8 cellular contexts compared by ENCODE assay signal in the genomic region with DNA sequence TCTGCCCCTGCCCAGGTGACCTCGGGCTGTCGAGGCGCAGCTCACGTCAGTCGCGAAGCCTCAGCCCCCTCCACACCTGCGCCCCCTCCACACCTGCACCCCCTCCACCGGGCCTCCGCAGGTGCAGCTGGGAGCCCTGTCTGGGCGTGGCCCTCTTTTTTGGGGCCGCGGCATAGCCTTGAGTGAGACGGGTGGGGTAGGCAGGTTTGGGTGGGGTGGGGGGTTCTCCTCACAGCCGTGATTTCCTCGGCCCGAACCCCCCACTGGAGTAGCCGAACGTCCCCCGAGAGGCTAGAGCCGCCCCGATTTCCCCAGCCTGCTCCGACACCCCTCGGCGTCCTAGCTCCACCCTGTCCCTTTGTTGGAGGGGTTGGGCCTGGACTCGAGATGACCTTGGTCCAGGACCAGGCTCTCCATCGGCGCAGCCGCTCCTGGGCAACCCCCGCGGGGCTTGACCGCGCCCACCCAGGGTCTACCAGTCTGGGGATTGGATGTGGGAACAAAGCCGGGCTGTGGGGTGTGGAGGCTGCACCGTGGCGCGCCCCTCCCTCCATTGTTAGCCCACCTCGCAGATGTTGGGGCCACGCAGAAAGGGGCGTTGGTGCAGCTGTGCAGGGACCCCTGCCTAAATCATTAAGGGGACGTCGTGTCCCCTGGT. TPM values are rescaled to one million over a fixed set of nuclear protein-coding genes. Genes with fewer than 3 reads are reported as not detected.
A peak's percentile ranks its signal among the peaks of the same experiment; 100 is the strongest.
DNase-seq lines count a peak whose midpoint lies in the region; ATAC-seq and TF ChIP-seq lines count a peak whose summit lies in the region.

No MANE protein-coding gene starts in this region.

- no peaks in the 10 kb centered on the region for H3K9me2 ChIP-seq in PC-9 (ENCODE audit: insufficient read depth)

- peaks cover 7% of the 10 kb centered on the region; the same call in 1 of the 2 replicates for H4K20me1 ChIP-seq in PC-9 (ENCODE audit: insufficient read depth)

- TF ChIP-seq POLR2A in spleen (IDR thresholded peaks at IDR 0.05) = no peak

- H3K27ac ChIP-seq in PC-9 = no peak overlapping the region
- peak overlapping the region in 1 of 8 donors; percentile 84 for H3K27ac ChIP-seq in spleen

- intact Hi-C loops in PC-9 (cut with micrococcal nuclease; ENCODE audit: unreplicated experiment) = loop anchor here (5.0 to 10.0 kb wide), 2 partner anchors 121 to 221 kb away; partner anchors contain the start of gene SPATA2L
- intact Hi-C loops in spleen (cut with DNase I; ENCODE audit: low total_unique reads) = no loop called here

- POLR2A ChIA-PET in PC-9 (lab: Charles Lee; ENCODE audit: unreplicated experiment) = no interaction called here

- peak overlapping the region; percentile 28; the same call in 1 of the 2 replicates for H2AFZ ChIP-seq in PC-9

- H3K4me1 ChIP-seq in PC-9 (replicated peaks; ENCODE audit: insufficient read depth) (peaks cover 32% of the 10 kb centered on the region), spleen (peaks cover 33 to 83% (median 72%) of the 10 kb centered on the region in 6 donors)

- DNase-seq in DMS79 (lab: John Stamatoyannopoulos, UW) (peak; percentile 10), DMS79 treated with DMSO at 0.1 percent for 48 hours (lab: John Stamatoyannopoulos, UW) (no peak), PC-9 (no peak), foreskin fibroblast (no peak), spleen (no peak), dedifferentiated amniotic fluid mesenchymal stem cell (ENCODE audit: extremely low spot score) (no peak), HuH-7 (ENCODE audit: low spot score) (no peak)

- TF ChIP-seq CTCF in PC-9 (conservative IDR thresholded peaks at IDR 0.05) = no peak
- TF ChIP-seq CTCF in foreskin fibroblast (IDR thresholded peaks at IDR 0.05; ENCODE audit: low read depth, low read length) = no peak
- no peak for TF ChIP-seq CTCF in spleen (IDR thresholded peaks at IDR 0.05 in 8 of 11, conservative IDR thresholded peaks at IDR 0.05 in 3 of 11)

- H3K9me3 ChIP-seq in PC-9 (ENCODE audit: insufficient read depth, low read depth) (no peaks in the 10 kb centered on the region), spleen (no peaks in the 10 kb centered on the region)

- 4 to 5% (median 5%) methylated on average over 13 to 41 of the region's 41 CpGs for WGBS in spleen, 5 donors

- peaks cover 27% of the 10 kb centered on the region; the same call in 1 of the 2 replicates for H3F3A ChIP-seq in PC-9 (ENCODE audit: insufficient read depth, low read depth)

- peak overlapping the region; percentile 97 for H3K4me2 ChIP-seq in PC-9

- no peaks in the 10 kb centered on the region for H3K36me3 ChIP-seq in PC-9 (ENCODE audit: low read depth)
- H3K36me3 ChIP-seq in spleen = no peaks in the 10 kb centered on the region

- H3K4me3 ChIP-seq in PC-9 = peak overlapping the region; percentile 72; the same call in 1 of the 2 replicates
- peak overlapping the region; percentile 58 to 80 for H3K4me3 ChIP-seq in foreskin fibroblast (ENCODE audit: low read depth in 1 of 2, low read length in 2 of 2)
- peak overlapping the region; percentile 30 to 75 (median 52) for H3K4me3 ChIP-seq in spleen

- CTCF ChIA-PET in PC-9 (lab: Charles Lee) = no interaction called here

- ATAC-seq in HG03280 (IDR thresholded peaks at IDR 0.05; ENCODE audit: unreplicated experiment) = no peak

- H3K27me3 ChIP-seq in PC-9 (ENCODE audit: insufficient read depth, low read depth) (no peaks in the 10 kb centered on the region), spleen (replicated peaks in 1 of 7) (peaks cover 3 to 100% (median 90%) of the 10 kb centered on the region in 7 donors)

- H3K79me2 ChIP-seq in PC-9 (ENCODE audit: low read depth) = no peaks in the 10 kb centered on the region

- TSS peak; percentile 39 for BruUV-seq in PC-9 (replicated peaks; lab: Mats Ljungman, UMichigan)

RNA-seq across cellular contexts. Expression of gene TUBB3, which starts 0.6 kb away (rescaled TPM):
- total RNA-seq in PC-9 (2021) (79.6 and 105 TPM in 2 replicates), spleen (1 to 10 TPM in 3 of 7 donors, under 1 TPM in 2, not detected in 2; 0.43 to 2.4 (median 1.4) TPM)
- 1 to 10 TPM in 1 of 3 donors, under 1 TPM in 2; 0.41 to 4.3 (median 0.80) TPM for polyA plus RNA-seq in spleen

RNA-seq across cellular contexts. Expression of gene MC1R, which starts 5.1 kb away (rescaled TPM):
- total RNA-seq in PC-9 (2021) = 34.3 and 45.2 TPM in 2 replicates
- 10 to 100 TPM in 1 of 7 donors, 1 to 10 TPM in 6; 3.0 to 12.5 (median 7.8) TPM for total RNA-seq in spleen
- 1 to 10 TPM; 2.4 to 3.2 (median 2.6) TPM for polyA plus RNA-seq in spleen

RNA-seq across cellular contexts. Expression of gene DEF8, which starts 24.8 kb away (rescaled TPM):
- total RNA-seq in PC-9 (2021) (59.6 and 66.9 TPM in 2 replicates), spleen (100 to 1,000 TPM in 1 of 7 donors, 10 to 100 TPM in 6; 55.3 to 104 (median 72.4) TPM)
- polyA plus RNA-seq in spleen = 10 to 100 TPM; 25.7 to 38.0 (median 33.8) TPM

RNA-seq across cellular contexts. Expression of gene TCF25, which starts 50.4 kb away (rescaled TPM):
- total RNA-seq in PC-9 (2021) (298 and 347 TPM in 2 replicates), spleen (100 to 1,000 TPM; 145 to 305 (median 233) TPM)
- polyA plus RNA-seq in spleen = 100 to 1,000 TPM; 113 to 412 (median 334) TPM

Comparison
In these comparisons a context has a peak if more than half of its experiments do, and no peak if none do; other contexts are left out.
1. RNA of gene TUBB3, which starts 0.6 kb away (total RNA-seq): 79.6 to 105 TPM in PC-9; 0.43 to 2.4 TPM in spleen; every median in the first group is over 10 times any median in the second.
2. Peak in every context shown above with its lines, with median percentiles within 50 percentile points of each other: H3K4me3 ChIP-seq.